ENCODE assay signal across 29 cellular contexts in the genomic region with DNA sequence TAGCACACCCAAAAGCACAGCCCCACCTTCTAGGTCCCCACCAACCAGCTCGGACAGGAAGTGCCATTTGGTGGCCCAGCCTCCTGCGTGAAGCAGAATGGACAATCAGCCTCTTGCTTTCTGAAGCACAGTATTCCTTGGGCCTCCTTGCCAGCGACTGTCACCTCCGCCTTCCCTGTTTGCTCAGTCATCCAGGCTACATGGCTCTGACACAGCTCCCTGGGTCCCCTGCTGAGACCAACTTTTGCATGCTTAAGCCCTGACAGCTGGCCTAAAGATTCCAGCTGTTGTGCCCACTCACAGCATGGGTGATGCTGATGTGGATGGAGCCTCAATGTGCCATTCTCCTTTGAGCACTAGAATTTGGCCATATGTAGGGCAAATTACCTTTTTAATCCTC. TPM values are rescaled to one million over a fixed set of nuclear protein-coding genes. Genes with fewer than 3 reads are reported as not detected.
DNase-seq lines count a peak whose midpoint lies in the region; TF ChIP-seq lines count a peak whose summit lies in the region.
"Had no signal": no experiment of that assay in that cellular context is flagged by ENCODE, and none has a peak within 500 bp of the region (broad histone marks: within the 10 kb centered on the region; RNA-seq: fewer than 3 reads in every experiment).

No MANE protein-coding gene starts in this region.

- no peak overlapping the region for H3K56ac ChIP-seq in mesendoderm (ENCODE audit: low read length)

- peak; percentile 21 for DNase-seq in DMS53 (lab: John Stamatoyannopoulos, UW)
- DNase-seq in DMS53 treated with DMSO at 0.1 percent for 48 hours (lab: John Stamatoyannopoulos, UW; ENCODE audit: unreplicated experiment): no peak
- peak; percentile 54 for DNase-seq in DMS79 treated with DMSO at 0.1 percent for 48 hours (lab: John Stamatoyannopoulos, UW)
- peak; percentile 48 for DNase-seq in NCI-H510A treated with DMSO at 0.1 percent for 48 hours (lab: John Stamatoyannopoulos, UW)
- DNase-seq in mesendoderm: peak; percentile 87
- no peak for DNase-seq in NCI-H2107 (lab: John Stamatoyannopoulos, UW)
- no peak for DNase-seq in chondrocyte (ENCODE audit: low spot score)
- no peak for DNase-seq in NCI-H2029 (lab: John Stamatoyannopoulos, UW)
- DNase-seq: activated CD4-positive, alpha-beta T cell treated with anti-CD3 and anti-CD28 coated beads for 4 hours; activated T-cell treated with anti-CD3 and anti-CD28 coated beads, Interleukin-2, amount 50 U/mL, for 4 hours; CD8-positive, alpha-beta T cell; heart left ventricle; left cardiac atrium; NCI-H1694; occipital lobe; right cardiac atrium; RPMI8226; SK-N-SH; stimulated activated CD4-positive, alpha-beta T cell treated with anti-CD3 and anti-CD28 coated beads, Interleukin-4, amount 100 ng/mL, for 1 hour had no signal

- H4K5ac ChIP-seq in mesendoderm (ENCODE audit: low read length): no peak overlapping the region

- H2AK5ac ChIP-seq in mesendoderm (ENCODE audit: low read length): no peak overlapping the region

- no peak overlapping the region for H3K4me3 Mint-ChIP-seq in chondrocyte (ENCODE audit: unreplicated experiment)
- H3K4me3 Mint-ChIP-seq: activated T-cell treated with anti-CD3 and anti-CD28 coated beads, Interleukin-2, amount 50 U/mL, for 4 hours; CD8-positive, alpha-beta T cell; memory B cell; stimulated activated memory B cell treated with anti-CD40 and anti-IgM and Interleukin-4, amounts not matched to agents 10 μg/mL and 1 μg/mL and 100 μg/mL, for 72 hours had no signal

- H3K27ac Mint-ChIP-seq in chondrocyte (ENCODE audit: unreplicated experiment): no peak overlapping the region
- H3K27ac Mint-ChIP-seq: CD8-positive, alpha-beta T cell; memory B cell; stimulated activated memory B cell treated with anti-CD40 and anti-IgM and Interleukin-4, amounts not matched to agents 10 μg/mL and 1 μg/mL and 100 μg/mL, for 72 hours had no signal

- H3K4ac ChIP-seq in mesendoderm (ENCODE audit: low read depth, low read length): no peak overlapping the region

- H3K4me3 ChIP-seq in mesendoderm (ENCODE audit: low read length): no peak overlapping the region
- H3K4me3 ChIP-seq: body of pancreas, heart left ventricle, K562, suprapubic skin had no signal

- no peaks in the 10 kb centered on the region for H3K27me3 ChIP-seq in mesendoderm (ENCODE audit: insufficient read depth, low read length, poor library complexity)

- H2BK120ac ChIP-seq in mesendoderm (ENCODE audit: low read depth, low read length): no peak overlapping the region

- TF ChIP-seq CTCF in chondrocyte (IDR thresholded peaks at IDR 0.05): no peak

- H4K8ac ChIP-seq in mesendoderm (ENCODE audit: low read depth, low read length): no peak overlapping the region

- H3K27me3 Mint-ChIP-seq in chondrocyte (ENCODE audit: low read depth): peaks cover 50% of the 10 kb centered on the region

- H3K36me3 ChIP-seq in mesendoderm (ENCODE audit: control insufficient read depth, insufficient read depth, low read length): no peaks in the 10 kb centered on the region
- H3K36me3 ChIP-seq: heart left ventricle, suprapubic skin had no signal

- no peaks in the 10 kb centered on the region for H3K9me3 Mint-ChIP-seq in chondrocyte (ENCODE audit: low read depth)
- H3K9me3 Mint-ChIP-seq: activated T-cell treated with anti-CD3 and anti-CD28 coated beads, Interleukin-2, amount 50 U/mL, for 4 hours; CD8-positive, alpha-beta T cell had no signal

- H2BK5ac ChIP-seq in mesendoderm (ENCODE audit: low read length): no peak overlapping the region

- no peaks in the 10 kb centered on the region for H3K36me3 Mint-ChIP-seq in chondrocyte (ENCODE audit: low read depth)
- H3K36me3 Mint-ChIP-seq: CD8-positive, alpha-beta T cell; stimulated activated memory B cell treated with anti-CD40 and anti-IgM and Interleukin-4, amounts not matched to agents 10 μg/mL and 1 μg/mL and 100 μg/mL, for 72 hours had no signal

- H3K4me1 Mint-ChIP-seq in chondrocyte (ENCODE audit: low read depth): peaks cover 4% of the 10 kb centered on the region
- H3K4me1 Mint-ChIP-seq: memory B cell had no signal

- no peaks in the 10 kb centered on the region for H3K79me1 ChIP-seq in mesendoderm (ENCODE audit: low read length)

- H3K27ac ChIP-seq in mesendoderm (ENCODE audit: low read depth, low read length): no peak overlapping the region
- H3K27ac ChIP-seq: 22Rv1, body of pancreas, heart left ventricle, suprapubic skin had no signal

- no peak overlapping the region for H3K4me2 ChIP-seq in mesendoderm (ENCODE audit: low read length)
- H3K4me2 ChIP-seq: SK-N-SH had no signal

- H2BK15ac ChIP-seq in mesendoderm (replicated peaks; ENCODE audit: low read depth): no peak overlapping the region

- H3K23ac ChIP-seq in mesendoderm (ENCODE audit: low read length): no peak overlapping the region

- H3K79me2 ChIP-seq in mesendoderm (ENCODE audit: control insufficient read depth, insufficient read depth, low read length): no peaks in the 10 kb centered on the region

- H3K9ac ChIP-seq in mesendoderm (ENCODE audit: low read length): no peak overlapping the region
- H3K9ac ChIP-seq: SK-N-SH had no signal

- H3K4me1 ChIP-seq in mesendoderm (ENCODE audit: control insufficient read depth, low read depth, low read length): peaks cover 4% of the 10 kb centered on the region

- WGBS in mesendoderm (ENCODE audit: extremely low coverage, insufficient coverage, low lambda C conversion rate): no CpG with 5 or more reads among the region's 4 CpGs

- no peak overlapping the region for H3K18ac ChIP-seq in mesendoderm (ENCODE audit: low read length)

RNA-seq across cellular contexts. Expression of a gene that starts 4.5 kb away (rescaled TPM):
- 1.1 TPM for polyA plus RNA-seq in mesendoderm (2013, experiment 1 of 2)
- polyA plus RNA-seq in mesendoderm (2013, experiment 2 of 2): 1.1 TPM
- total RNA-seq in chondrocyte: not detected in 3 replicates
- total RNA-seq: activated T-cell treated with anti-CD3 and anti-CD28 coated beads, Interleukin-2, amount 50 U/mL, for 4 hours; CD8-positive, alpha-beta T cell; Daoy; heart left ventricle; K562; left cardiac atrium; MCF 10A; myocyte; right cardiac atrium; suprapubic skin; ureter had no signal
- polyA plus RNA-seq: heart left ventricle, K562, right cardiac atrium had no signal

Comparison
In these comparisons a context has a peak if more than half of its experiments do, and no peak if none do; other contexts are left out.
1. DNase-seq: peak in DMS53 (single experiment), DMS79 treated with DMSO at 0.1 percent for 48 hours (single experiment), NCI-H510A treated with DMSO at 0.1 percent for 48 hours (single experiment) and mesendoderm (single experiment); none in DMS53 treated with DMSO at 0.1 percent for 48 hours (single experiment), NCI-H2107 (single experiment), chondrocyte (single experiment) and NCI-H2029 (single experiment).